ENCODE assay signal across 24 cellular contexts in genomic region chr2:231821908-231822307, GRCh38.
"Had no signal": no experiment of that assay in that cellular context is flagged by ENCODE, and none has a peak within 500 bp of the region (broad histone marks: within the 10 kb centered on the region; RNA-seq: fewer than 3 reads in every experiment).

No MANE protein-coding gene starts in this region.

- H3K4me1 ChIP-seq: SJSA1 had no signal

- ATAC-seq: HepG2, T-helper 17 cell had no signal

- H3K4me3 Mint-ChIP-seq: T-helper 17 cell; T-helper 2 cell treated with Interferon-gamma antibody and Interleukin-4, amounts not matched to agents 5 μg/mL and 100 μg/mL, for 36 hours had no signal

- DNase-seq: IMR-90, Kasumi-1, KG1, MV-4-11, NCI-H1092, NCI-H1105 treated with DMSO at 0.1 percent for 48 hours, NCI-H1417 treated with DMSO at 0.1 percent for 48 hours, NCI-H146, NCI-H1694 treated with DMSO at 0.1 percent for 48 hours, NCI-H1930, NCI-H2081, NCI-H2107, NCI-H2171, NCI-H524, NCI-H526 treated with DMSO at 0.1 percent for 48 hours, NCI-H774, Right ventricle myocardium superior, SIG-M5, T-helper 1 cell, T-helper 17 cell had no signal

- H3K4me3 ChIP-seq: SJSA1, SK-N-MC had no signal

- H3K9me3 Mint-ChIP-seq: T-helper 2 cell treated with Interferon-gamma antibody and Interleukin-4, amounts not matched to agents 5 μg/mL and 100 μg/mL, for 36 hours had no signal

- FAIRE-seq: HepG2 had no signal

- H3K27ac ChIP-seq: SJSA1, SK-N-MC had no signal

- H3K4me1 Mint-ChIP-seq: T-helper 17 cell had no signal

- H3K27ac Mint-ChIP-seq: T-helper 17 cell; T-helper 2 cell treated with Interferon-gamma antibody and Interleukin-4, amounts not matched to agents 5 μg/mL and 100 μg/mL, for 36 hours had no signal
